ENCODE assay signal across 8 cellular contexts in genomic region chr11:57515332-57516060, GRCh38. TPM values are rescaled to one million over a fixed set of nuclear protein-coding genes. Genes with fewer than 3 reads are reported as not detected.
DNase-seq lines count a peak whose midpoint lies in the region; ATAC-seq and TF ChIP-seq lines count a peak whose summit lies in the region.

Gene SLC43A1, minus strand, starts transcription at chr11:57515702. Its CDS starts 1,591 bp downstream, at chr11:57514111.

- CTCF ChIA-PET in activated CD4-positive, alpha-beta memory T cell treated with anti-CD3 and anti-CD28 coated beads, Interleukin-2, amount 10 ng/mL, durations not matched to agents 7 days and 5 days (lab: Charles Lee), result interaction anchor here (0.7 to 9.0 kb wide), 8 partner anchors 12 to 170 kb away, joined by 3 to 139 read pairs (median 6); partner anchors contain the start of gene TIMM10

- ATAC-seq in GM21786 (IDR thresholded peaks at IDR 0.05; ENCODE audit: unreplicated experiment) (peak; percentile 43), natural killer cell (peak; percentile 38 to 52 (median 46)), upper lobe of left lung (ENCODE audit: low FRiP score in 2 of 2) (peak; percentile 54 to 84)

- H3K4me3 ChIP-seq in GM12864 (ENCODE audit: low read depth, low read length), result peak within 1 kb of the TSS; percentile 89
- peak within 1 kb of the TSS; percentile 73 for H3K4me3 ChIP-seq in MG63
- peak within 1 kb of the TSS; percentile 59 to 72 for H3K4me3 ChIP-seq in esophagus (ENCODE audit: low read depth in 1 of 2, low read length in 2 of 2)
- peak within 1 kb of the TSS; percentile 65 to 89 (median 80) for H3K4me3 ChIP-seq in upper lobe of left lung

- H3K27ac ChIP-seq in esophagus (ENCODE audit: low read depth in 2 of 2, low read length in 1 of 2), result peak within 1 kb of the TSS; percentile 50 to 56
- peak within 1 kb of the TSS; percentile 20 to 77 (median 72) for H3K27ac ChIP-seq in upper lobe of left lung

- WGBS in esophagus, 2 donors, result 0% methylated on average over 60 to 66 of the region's 66 CpGs
- WGBS in upper lobe of left lung, 2 donors, result 0% methylated on average over 13 to 61 of the region's 66 CpGs

- intact Hi-C loops in natural killer cell (cut with micrococcal nuclease), result no loop called here

- no peak for TF ChIP-seq EP300 in upper lobe of left lung (IDR thresholded peaks at IDR 0.05)

- DNase-seq in GM12864 (ENCODE audit: low read depth) (no peak), MG63 (peak; percentile 40), natural killer cell (peak; percentile 19), upper lobe of left lung (peak; percentile 58 to 89), NCI-H2029 (lab: John Stamatoyannopoulos, UW) (no peak)
- peak; percentile 50 for DNase-seq in activated CD4-positive, alpha-beta memory T cell treated with anti-CD3 and anti-CD28 coated beads, Interleukin-2, amount 10 ng/mL, durations not matched to agents 7 days and 5 days

- TF ChIP-seq CTCF in GM12864 (IDR thresholded peaks at IDR 0.05; ENCODE audit: low read depth, low read length, missing control alignments) (no peak), natural killer cell (IDR thresholded peaks at IDR 0.05) (no peak), upper lobe of left lung (IDR thresholded peaks at IDR 0.05) (no peak)

- peak within 1 kb of the TSS; percentile 98 for H3K4me3 Mint-ChIP-seq in activated CD4-positive, alpha-beta memory T cell treated with anti-CD3 and anti-CD28 coated beads, Interleukin-2, amount 10 ng/mL, durations not matched to agents 7 days and 5 days
- H3K4me3 Mint-ChIP-seq in natural killer cell, result peak within 1 kb of the TSS; percentile 100

- H3K4me1 Mint-ChIP-seq in activated CD4-positive, alpha-beta memory T cell treated with anti-CD3 and anti-CD28 coated beads, Interleukin-2, amount 10 ng/mL, durations not matched to agents 7 days and 5 days, result peaks cover 32% of the 10 kb centered on the region
- peaks cover 17 to 41% of the 10 kb centered on the region in 2 donors for H3K4me1 Mint-ChIP-seq in natural killer cell

- POLR2A ChIA-PET in activated CD4-positive, alpha-beta memory T cell treated with anti-CD3 and anti-CD28 coated beads, Interleukin-2, amount 10 ng/mL, durations not matched to agents 7 days and 5 days (lab: Charles Lee), result interaction anchor here (0.9 to 7.3 kb wide), 11 partner anchors 9 to 90 kb away, joined by 3 to 58 read pairs (median 4); partner anchors contain the start of genes SLC43A3, TIMM10 and UBE2L6

- peak within 1 kb of the TSS; percentile 74 for H3K27ac Mint-ChIP-seq in activated CD4-positive, alpha-beta memory T cell treated with anti-CD3 and anti-CD28 coated beads, Interleukin-2, amount 10 ng/mL, durations not matched to agents 7 days and 5 days
- peak within 1 kb of the TSS; percentile 72 to 89 for H3K27ac Mint-ChIP-seq in natural killer cell

- H3K36me3 ChIP-seq in MG63, result no peaks in the 10 kb centered on the region
- no peaks in the 10 kb centered on the region for H3K36me3 ChIP-seq in esophagus (ENCODE audit: control insufficient read depth in 2 of 2, insufficient read depth in 2 of 2, low read length in 1 of 2)
- H3K36me3 ChIP-seq in upper lobe of left lung, result no peaks in the 10 kb centered on the region

- no peaks in the 10 kb centered on the region for H3K27me3 Mint-ChIP-seq in activated CD4-positive, alpha-beta memory T cell treated with anti-CD3 and anti-CD28 coated beads, Interleukin-2, amount 10 ng/mL, durations not matched to agents 7 days and 5 days
- no peaks in the 10 kb centered on the region for H3K27me3 Mint-ChIP-seq in natural killer cell (ENCODE audit: low read depth in 2 of 2)

- H3K27me3 ChIP-seq in MG63, result no peaks in the 10 kb centered on the region
- H3K27me3 ChIP-seq in esophagus (ENCODE audit: control insufficient read depth in 1 of 2, insufficient read depth in 2 of 2, low read length in 2 of 2), result no peaks in the 10 kb centered on the region
- H3K27me3 ChIP-seq in upper lobe of left lung, result no peaks in the 10 kb centered on the region

- H3K4me1 ChIP-seq in esophagus (ENCODE audit: control insufficient read depth in 2 of 2, insufficient read depth in 2 of 2, low read length in 1 of 2) (peaks cover 3 to 13% of the 10 kb centered on the region in 2 donors), upper lobe of left lung (peaks cover 11 to 27% (median 16%) of the 10 kb centered on the region in 4 donors)

- H3K9me3 ChIP-seq in MG63, result no peaks in the 10 kb centered on the region
- no peaks in the 10 kb centered on the region for H3K9me3 ChIP-seq in esophagus (ENCODE audit: control insufficient read depth in 2 of 2, insufficient read depth in 1 of 2, low read depth in 1 of 2, low read length in 1 of 2)
- no peaks in the 10 kb centered on the region for H3K9me3 ChIP-seq in upper lobe of left lung

- H3K36me3 Mint-ChIP-seq in activated CD4-positive, alpha-beta memory T cell treated with anti-CD3 and anti-CD28 coated beads, Interleukin-2, amount 10 ng/mL, durations not matched to agents 7 days and 5 days (ENCODE audit: low read depth), result peaks cover 3% of the 10 kb centered on the region
- H3K36me3 Mint-ChIP-seq in natural killer cell, result no peaks in the 10 kb centered on the region

- no peak for TF ChIP-seq POLR2A in upper lobe of left lung (IDR thresholded peaks at IDR 0.05)

- H3K9me3 Mint-ChIP-seq in activated CD4-positive, alpha-beta memory T cell treated with anti-CD3 and anti-CD28 coated beads, Interleukin-2, amount 10 ng/mL, durations not matched to agents 7 days and 5 days, result no peaks in the 10 kb centered on the region
- no peaks in the 10 kb centered on the region for H3K9me3 Mint-ChIP-seq in natural killer cell

RNA-seq across cellular contexts. Expression of gene SLC43A1, which starts in this region (rescaled TPM):
- 3.2 and 4.0 TPM in 2 replicates for total RNA-seq in MG63 (2014; rRNA removed; shearing (Covaris generic); ENCODE audit: low replicate concordance)
- 10 to 100 TPM; 29.9 to 31.7 TPM for total RNA-seq in activated CD4-positive, alpha-beta memory T cell treated with anti-CD3 and anti-CD28 coated beads, Interleukin-2, amount 10 ng/mL, durations not matched to agents 7 days and 5 days
- polyA plus RNA-seq in esophagus, result 1 to 10 TPM; 2.5 to 3.7 TPM
- total RNA-seq in natural killer cell (10 to 100 TPM; 11.3 to 20.6 (median 13.9) TPM), upper lobe of left lung (10 to 100 TPM in 5 of 6 donors, 1 to 10 TPM in 1; 7.1 to 72.3 (median 13.9) TPM)

Comparison
In these comparisons a context has a peak if more than half of its experiments do, and no peak if none do; other contexts are left out.
1. DNase-seq: peak in MG63 (single experiment), activated CD4-positive, alpha-beta memory T cell treated with anti-CD3 and anti-CD28 coated beads, Interleukin-2, amount 10 ng/mL, durations not matched to agents 7 days and 5 days (single experiment), natural killer cell (single experiment) and upper lobe of left lung (2 of 2); none in GM12864 (single experiment) and NCI-H2029 (single experiment).
2. Peak in every context shown above with its lines, with median percentiles within 50 percentile points of each other: H3K4me3 ChIP-seq and ATAC-seq.